In genomic region chr2:208350610-208351009, GRCh38 we compare ENCODE assay signal across 33 cellular contexts. TPM values are rescaled to one million over a fixed set of nuclear protein-coding genes. Genes with fewer than 3 reads are reported as not detected.
DNase-seq lines count a peak whose midpoint lies in the region; ATAC-seq and TF ChIP-seq lines count a peak whose summit lies in the region.
"Had no signal": no experiment of that assay in that cellular context is flagged by ENCODE, and none has a peak within 500 bp of the region (broad histone marks: within the 10 kb centered on the region; RNA-seq: fewer than 3 reads in every experiment).

No MANE protein-coding gene starts in this region.

- no peak overlapping the region for H2BK12ac ChIP-seq in mesenchymal stem cell (ENCODE audit: low read length in 2 of 2)

- no peak overlapping the region for H2BK120ac ChIP-seq in mesenchymal stem cell (ENCODE audit: low read depth, low read length)

- H4K91ac ChIP-seq in mesenchymal stem cell (ENCODE audit: low read length), result no peak overlapping the region

- H2AK5ac ChIP-seq in mesenchymal stem cell (ENCODE audit: low read length, severe bottlenecking), result no peak overlapping the region

- peaks cover 4% of the 10 kb centered on the region for H3K79me1 ChIP-seq in mesenchymal stem cell (replicated peaks; ENCODE audit: low read length, poor library complexity, severe bottlenecking)

- H3K27me3 Mint-ChIP-seq in activated T-cell treated with anti-CD3 and anti-CD28 coated beads, Interleukin-2, amount 50 U/mL, for 24 hours, result no peaks in the 10 kb centered on the region
- no peaks in the 10 kb centered on the region for H3K27me3 Mint-ChIP-seq in activated T-helper 17 cell treated with anti-CD3 and anti-CD28 coated beads, Interleukin-2, amount 50 U/mL, for 72 hours
- no peaks in the 10 kb centered on the region for H3K27me3 Mint-ChIP-seq in progenitor cell of endocrine pancreas
- H3K27me3 Mint-ChIP-seq: activated B cell treated with CpG ODN at 0.5 μM for 24 hours; activated CD8-positive, alpha-beta memory T cell treated with anti-CD3 and anti-CD28 coated beads, Interleukin-2, amount 10 ng/mL, durations not matched to agents 7 days and 5 days had no signal

- no peaks in the 10 kb centered on the region for H3K27me3 ChIP-seq in mesenchymal stem cell (ENCODE audit: control insufficient read depth in 1 of 2, insufficient read depth in 1 of 2, low read length in 2 of 2)
- H3K27me3 ChIP-seq: foreskin keratinocyte, heart left ventricle, sigmoid colon had no signal

- WGBS in mesenchymal stem cell, result 96% methylated on average over 6 of the region's 7 CpGs

- H3K14ac ChIP-seq in mesenchymal stem cell (ENCODE audit: low read length in 2 of 2), result no peak overlapping the region

- H3K4me2 ChIP-seq in mesenchymal stem cell (ENCODE audit: low read length, poor library complexity, severe bottlenecking), result no peak overlapping the region

- H4K8ac ChIP-seq in mesenchymal stem cell (ENCODE audit: low read length), result no peak overlapping the region

- no peak overlapping the region for H3K23ac ChIP-seq in mesenchymal stem cell (ENCODE audit: low read length in 2 of 2)

- no peak overlapping the region for H2AFZ ChIP-seq in mesenchymal stem cell (ENCODE audit: low read depth, low read length)

- H2BK5ac ChIP-seq in mesenchymal stem cell (ENCODE audit: low read depth, low read length, poor library complexity, severe bottlenecking), result no peak overlapping the region

- DNase-seq in activated T-cell treated with anti-CD3 and anti-CD28 coated beads, Interleukin-2, amount 50 U/mL, for 24 hours, result no peak
- no peak for DNase-seq in activated T-cell treated with anti-CD3 and anti-CD28 coated beads, Interleukin-2, amount 50 U/mL, for 48 hours
- DNase-seq in fibroblast of gingiva (ENCODE audit: low read depth) (peak; percentile 67), mesenchymal stem cell (peak; percentile 19), progenitor cell of endocrine pancreas (ENCODE audit: low spot score, unreplicated experiment) (no peak)
- no peak for DNase-seq in activated CD4-positive, alpha-beta T cell treated with anti-CD3 and anti-CD28 coated beads, Interleukin-2, amount 50 U/mL, for 48 hours
- DNase-seq: activated B cell treated with CpG ODN at 0.5 μM for 24 hours; activated CD8-positive, alpha-beta memory T cell treated with anti-CD3 and anti-CD28 coated beads, Interleukin-2, amount 10 ng/mL, durations not matched to agents 7 days and 5 days; activated naive CD4-positive, alpha-beta T cell; activated T-cell treated with anti-CD3 and anti-CD28 coated beads, Interleukin-2, amount 50 U/mL, for 72 hours; DND-41; foreskin keratinocyte; GOT3; heart left ventricle; kidney; left ventricle myocardium superior; NCI-H1092 treated with DMSO at 0.1 percent for 48 hours; NCI-H187; NCI-H524; PC-3; sigmoid colon; stimulated activated CD4-positive, alpha-beta T cell treated with anti-CD3 and anti-CD28 coated beads, Interleukin-4, amount 100 ng/mL, for 1 hour; trophoblast cell had no signal

- no peaks in the 10 kb centered on the region for H3K9me3 Mint-ChIP-seq in activated T-cell treated with anti-CD3 and anti-CD28 coated beads, Interleukin-2, amount 50 U/mL, for 24 hours
- H3K9me3 Mint-ChIP-seq in activated T-helper 17 cell treated with anti-CD3 and anti-CD28 coated beads, Interleukin-2, amount 50 U/mL, for 72 hours, result no peaks in the 10 kb centered on the region
- no peaks in the 10 kb centered on the region for H3K9me3 Mint-ChIP-seq in progenitor cell of endocrine pancreas (ENCODE audit: low read depth)
- H3K9me3 Mint-ChIP-seq: activated B cell treated with CpG ODN at 0.5 μM for 24 hours; activated T-cell treated with anti-CD3 and anti-CD28 coated beads, Interleukin-2, amount 50 U/mL, for 72 hours; brain had no signal

- H3K36me3 ChIP-seq in mesenchymal stem cell (ENCODE audit: control insufficient read depth in 1 of 2, insufficient read depth in 2 of 2, low read depth in 1 of 2, low read length in 2 of 2), result peaks cover 17 to 93% of the 10 kb centered on the region in 2 experiments

- H3K4me3 ChIP-seq in mesenchymal stem cell (ENCODE audit: insufficient read depth in 1 of 2, low read depth in 1 of 2, low read length in 2 of 2), result no peak overlapping the region
- H3K4me3 ChIP-seq: heart left ventricle, sigmoid colon, SK-N-MC had no signal

- H3K36me3 Mint-ChIP-seq in activated T-cell treated with anti-CD3 and anti-CD28 coated beads, Interleukin-2, amount 50 U/mL, for 24 hours (ENCODE audit: low read depth), result peaks cover 94% of the 10 kb centered on the region
- peaks cover 95% of the 10 kb centered on the region for H3K36me3 Mint-ChIP-seq in activated T-helper 17 cell treated with anti-CD3 and anti-CD28 coated beads, Interleukin-2, amount 50 U/mL, for 72 hours (ENCODE audit: low read depth)
- peaks cover 42% of the 10 kb centered on the region for H3K36me3 Mint-ChIP-seq in progenitor cell of endocrine pancreas (ENCODE audit: insufficient read depth)

- H3K27ac ChIP-seq in mesenchymal stem cell (ENCODE audit: low read length, poor library complexity, severe bottlenecking), result no peak overlapping the region
- H3K27ac ChIP-seq: 22Rv1, foreskin keratinocyte, heart left ventricle, sigmoid colon, SK-N-MC had no signal

- H3K4ac ChIP-seq in mesenchymal stem cell (ENCODE audit: low read depth in 1 of 2, low read length in 2 of 2), result no peak overlapping the region

- no peaks in the 10 kb centered on the region for H3K4me1 Mint-ChIP-seq in activated T-cell treated with anti-CD3 and anti-CD28 coated beads, Interleukin-2, amount 50 U/mL, for 24 hours (ENCODE audit: low read depth)
- H3K4me1 Mint-ChIP-seq in activated T-helper 17 cell treated with anti-CD3 and anti-CD28 coated beads, Interleukin-2, amount 50 U/mL, for 72 hours, result no peaks in the 10 kb centered on the region
- peaks cover 2% of the 10 kb centered on the region for H3K4me1 Mint-ChIP-seq in progenitor cell of endocrine pancreas (ENCODE audit: low read depth)
- H3K4me1 Mint-ChIP-seq: activated B cell treated with CpG ODN at 0.5 μM for 24 hours; activated CD8-positive, alpha-beta memory T cell treated with anti-CD3 and anti-CD28 coated beads, Interleukin-2, amount 10 ng/mL, durations not matched to agents 7 days and 5 days; brain had no signal

- ATAC-seq in HG03139 (IDR thresholded peaks at IDR 0.05; ENCODE audit: unreplicated experiment), result no peak
- ATAC-seq in activated T-helper 17 cell treated with anti-CD3 and anti-CD28 coated beads, Interleukin-2, amount 50 U/mL, for 72 hours (replicated peaks), result no peak
- ATAC-seq: activated CD8-positive, alpha-beta memory T cell treated with anti-CD3 and anti-CD28 coated beads, Interleukin-2, amount 10 ng/mL, durations not matched to agents 7 days and 5 days; activated T-cell treated with anti-CD3 and anti-CD28 coated beads, Interleukin-2, amount 50 U/mL, for 72 hours; foreskin keratinocyte; heart left ventricle; left ventricle myocardium superior; PC-3 had no signal

- H2BK15ac ChIP-seq in mesenchymal stem cell (ENCODE audit: low read depth, poor library complexity, severe bottlenecking), result no peak overlapping the region

- no peak overlapping the region for H3K9ac ChIP-seq in mesenchymal stem cell (ENCODE audit: low read length)

- H3K4me1 ChIP-seq in mesenchymal stem cell (ENCODE audit: control insufficient read depth, insufficient read depth, low read depth, low read length), result no peaks in the 10 kb centered on the region
- H3K4me1 ChIP-seq: foreskin keratinocyte, sigmoid colon had no signal

- no peak for TF ChIP-seq CTCF in progenitor cell of endocrine pancreas (IDR thresholded peaks at IDR 0.05; ENCODE audit: unreplicated experiment)

- H3K4me3 Mint-ChIP-seq in activated T-cell treated with anti-CD3 and anti-CD28 coated beads, Interleukin-2, amount 50 U/mL, for 24 hours, result no peak overlapping the region
- H3K4me3 Mint-ChIP-seq in activated T-helper 17 cell treated with anti-CD3 and anti-CD28 coated beads, Interleukin-2, amount 50 U/mL, for 72 hours, result no peak overlapping the region
- H3K4me3 Mint-ChIP-seq in progenitor cell of endocrine pancreas (ENCODE audit: low read depth), result no peak overlapping the region
- H3K4me3 Mint-ChIP-seq: activated B cell treated with CpG ODN at 0.5 μM for 24 hours; activated CD8-positive, alpha-beta memory T cell treated with anti-CD3 and anti-CD28 coated beads, Interleukin-2, amount 10 ng/mL, durations not matched to agents 7 days and 5 days; activated T-cell treated with anti-CD3 and anti-CD28 coated beads, Interleukin-2, amount 50 U/mL, for 72 hours; brain had no signal

- peak overlapping the region; percentile 18 for H3K27ac Mint-ChIP-seq in activated T-cell treated with anti-CD3 and anti-CD28 coated beads, Interleukin-2, amount 50 U/mL, for 24 hours
- H3K27ac Mint-ChIP-seq in activated T-helper 17 cell treated with anti-CD3 and anti-CD28 coated beads, Interleukin-2, amount 50 U/mL, for 72 hours, result no peak overlapping the region
- no peak overlapping the region for H3K27ac Mint-ChIP-seq in progenitor cell of endocrine pancreas
- H3K27ac Mint-ChIP-seq: activated B cell treated with CpG ODN at 0.5 μM for 24 hours; activated CD8-positive, alpha-beta memory T cell treated with anti-CD3 and anti-CD28 coated beads, Interleukin-2, amount 10 ng/mL, durations not matched to agents 7 days and 5 days; activated T-cell treated with anti-CD3 and anti-CD28 coated beads, Interleukin-2, amount 50 U/mL, for 72 hours; brain had no signal

- no peaks in the 10 kb centered on the region for H3K9me3 ChIP-seq in mesenchymal stem cell (ENCODE audit: control insufficient read depth, low read length)
- H3K9me3 ChIP-seq: heart left ventricle, sigmoid colon had no signal

- no peak overlapping the region for H3K18ac ChIP-seq in mesenchymal stem cell (ENCODE audit: low read depth in 1 of 2, low read length in 2 of 2)

RNA-seq across cellular contexts. Expression of gene PTH2R, which starts 56.0 kb away (rescaled TPM):
- polyA plus RNA-seq in mesenchymal stem cell (2013, experiment 1 of 2), result not detected
- polyA plus RNA-seq in mesenchymal stem cell (2013, experiment 2 of 2), result not detected
- under 1 TPM in 1 of 2 donors, not detected in 1; 0.29 TPM for total RNA-seq in activated T-helper 17 cell treated with anti-CD3 and anti-CD28 coated beads, Interleukin-2, amount 50 U/mL, for 72 hours
- 2.5 and 3.5 TPM in 2 replicates for total RNA-seq in progenitor cell of endocrine pancreas
- total RNA-seq: cerebellum, endothelial cell of umbilical vein, foreskin keratinocyte, HT1080, left ventricle myocardium superior, mesenteric fat pad, PC-3, pulmonary artery endothelial cell had no signal
- polyA plus RNA-seq: endothelial cell of umbilical vein, foreskin keratinocyte, heart left ventricle had no signal

Comparison
In these comparisons a context has a peak if more than half of its experiments do, and no peak if none do; other contexts are left out.
1. DNase-seq: peak in fibroblast of gingiva (single experiment) and mesenchymal stem cell (single experiment); none in activated T-cell treated with anti-CD3 and anti-CD28 coated beads, Interleukin-2, amount 50 U/mL, for 24 hours (single experiment), activated T-cell treated with anti-CD3 and anti-CD28 coated beads, Interleukin-2, amount 50 U/mL, for 48 hours (0 of 2), activated CD4-positive, alpha-beta T cell treated with anti-CD3 and anti-CD28 coated beads, Interleukin-2, amount 50 U/mL, for 48 hours (0 of 2) and progenitor cell of endocrine pancreas (single experiment).